Comparison of ENCODE assay signal across 17 cellular contexts in genomic region chr10:3980660-3981059, GRCh38.
DNase-seq lines count a peak whose midpoint lies in the region; ATAC-seq and TF ChIP-seq lines count a peak whose summit lies in the region.
"Had no signal": no experiment of that assay in that cellular context is flagged by ENCODE, and none has a peak within 500 bp of the region (broad histone marks: within the 10 kb centered on the region; RNA-seq: fewer than 3 reads in every experiment).

No MANE protein-coding gene starts in this region.

- peaks cover 18% of the 10 kb centered on the region for H3K9me3 ChIP-seq in left ventricle myocardium inferior (replicated peaks)
- H3K9me3 ChIP-seq: psoas muscle had no signal

- intact Hi-C loops in Right ventricle myocardium superior (cut with DNase I) (no loop called here), left ventricle myocardium inferior (cut with micrococcal nuclease) (no loop called here)

- no peak overlapping the region for H3K4me3 ChIP-seq in left ventricle myocardium inferior
- H3K4me3 ChIP-seq: BLaER1, psoas muscle had no signal

- peaks cover 26% of the 10 kb centered on the region for H3K9me3 Mint-ChIP-seq in T-helper 2 cell treated with Interferon-gamma antibody and Interleukin-4, amounts not matched to agents 5 μg/mL and 100 μg/mL, for 36 hours
- H3K9me3 Mint-ChIP-seq in stimulated activated effector memory CD8-positive, alpha-beta T cell treated with anti-CD3 and anti-CD28 coated beads, Interleukin-12 subunit alpha, Interleukin-12 subunit beta, amount 100 ng/mL, for 72 hours, result peaks cover 2% of the 10 kb centered on the region

- peak; percentile 52 for ATAC-seq in Right ventricle myocardium superior (ENCODE audit: poor library complexity)
- peak; percentile 69 for ATAC-seq in HG03066 (IDR thresholded peaks at IDR 0.05; ENCODE audit: low read depth, unreplicated experiment)
- peak; percentile 51 for ATAC-seq in stimulated activated effector memory CD8-positive, alpha-beta T cell treated with anti-CD3 and anti-CD28 coated beads, Interleukin-12 subunit alpha, Interleukin-12 subunit beta, amount 100 ng/mL, for 72 hours
- no peak for ATAC-seq in HG02981 (IDR thresholded peaks at IDR 0.05; ENCODE audit: unreplicated experiment)
- ATAC-seq: HCT116, psoas muscle had no signal

- no peaks in the 10 kb centered on the region for H3K27me3 Mint-ChIP-seq in T-helper 2 cell treated with Interferon-gamma antibody and Interleukin-4, amounts not matched to agents 5 μg/mL and 100 μg/mL, for 36 hours (ENCODE audit: low read depth)

- H3K36me3 ChIP-seq in left ventricle myocardium inferior, result no peaks in the 10 kb centered on the region
- H3K36me3 ChIP-seq: BLaER1 had no signal

- TF ChIP-seq CTCF in left ventricle myocardium inferior (IDR thresholded peaks at IDR 0.05; ENCODE audit: borderline replicate concordance), result no peak

- no peaks in the 10 kb centered on the region for H3K4me1 ChIP-seq in left ventricle myocardium inferior
- H3K4me1 ChIP-seq: BLaER1, psoas muscle had no signal

- H3K4me3 Mint-ChIP-seq in T-helper 2 cell treated with Interferon-gamma antibody and Interleukin-4, amounts not matched to agents 5 μg/mL and 100 μg/mL, for 36 hours, result peak overlapping the region; percentile 70
- no peak overlapping the region for H3K4me3 Mint-ChIP-seq in stimulated activated effector memory CD8-positive, alpha-beta T cell treated with anti-CD3 and anti-CD28 coated beads, Interleukin-12 subunit alpha, Interleukin-12 subunit beta, amount 100 ng/mL, for 72 hours
- H3K4me3 Mint-ChIP-seq: nephron had no signal

- H3K27me3 ChIP-seq in left ventricle myocardium inferior (ENCODE audit: low read depth), result no peaks in the 10 kb centered on the region
- H3K27me3 ChIP-seq: BLaER1 had no signal

- H3K4me1 Mint-ChIP-seq in T-helper 2 cell treated with Interferon-gamma antibody and Interleukin-4, amounts not matched to agents 5 μg/mL and 100 μg/mL, for 36 hours (ENCODE audit: low read depth), result peaks cover 41% of the 10 kb centered on the region
- peaks cover 8% of the 10 kb centered on the region for H3K4me1 Mint-ChIP-seq in stimulated activated effector memory CD8-positive, alpha-beta T cell treated with anti-CD3 and anti-CD28 coated beads, Interleukin-12 subunit alpha, Interleukin-12 subunit beta, amount 100 ng/mL, for 72 hours
- H3K4me1 Mint-ChIP-seq: nephron had no signal

- H3K27ac ChIP-seq in left ventricle myocardium inferior (replicated peaks), result no peak overlapping the region
- H3K27ac ChIP-seq: BLaER1, psoas muscle had no signal

- DNase-seq in Right ventricle myocardium superior (no peak), left ventricle myocardium inferior (no peak), foreskin melanocyte (no peak)
- DNase-seq in T-helper 2 cell treated with Interferon-gamma antibody and Interleukin-4, amounts not matched to agents 5 μg/mL and 100 μg/mL, for 36 hours (ENCODE audit: low spot score), result no peak
- DNase-seq in stimulated activated effector memory CD8-positive, alpha-beta T cell treated with anti-CD3 and anti-CD28 coated beads, Interleukin-12 subunit alpha, Interleukin-12 subunit beta, amount 100 ng/mL, for 72 hours (ENCODE audit: low spot score in 2 of 2), result no peak
- no peak for DNase-seq in effector CD8-positive, alpha-beta T cell (lab: John Stamatoyannopoulos, UW)
- DNase-seq: activated naive CD4-positive, alpha-beta T cell treated with Interleukin-2 at 50 U/mL for 16 hours; NCI-H1930; NCI-H526; psoas muscle; RPMI8226; stimulated activated CD4-positive, alpha-beta T cell treated with anti-CD3 and anti-CD28 coated beads, Interleukin-15, amount 100 ng/mL, for 24 hours had no signal

- H3K36me3 Mint-ChIP-seq in T-helper 2 cell treated with Interferon-gamma antibody and Interleukin-4, amounts not matched to agents 5 μg/mL and 100 μg/mL, for 36 hours (ENCODE audit: low read depth), result peaks cover 32% of the 10 kb centered on the region
- no peaks in the 10 kb centered on the region for H3K36me3 Mint-ChIP-seq in stimulated activated effector memory CD8-positive, alpha-beta T cell treated with anti-CD3 and anti-CD28 coated beads, Interleukin-12 subunit alpha, Interleukin-12 subunit beta, amount 100 ng/mL, for 72 hours

- H3K27ac Mint-ChIP-seq in T-helper 2 cell treated with Interferon-gamma antibody and Interleukin-4, amounts not matched to agents 5 μg/mL and 100 μg/mL, for 36 hours, result peak overlapping the region; percentile 76
- H3K27ac Mint-ChIP-seq in stimulated activated effector memory CD8-positive, alpha-beta T cell treated with anti-CD3 and anti-CD28 coated beads, Interleukin-12 subunit alpha, Interleukin-12 subunit beta, amount 100 ng/mL, for 72 hours, result no peak overlapping the region
